ENCODE assay signal across 17 cellular contexts in genomic region chr16:9039208-9039607, GRCh38. TPM values are rescaled to one million over a fixed set of nuclear protein-coding genes. Genes with fewer than 3 reads are reported as not detected.
A peak's percentile ranks its signal among the peaks of the same experiment; 100 is the strongest.
DNase-seq lines count a peak whose midpoint lies in the region; ATAC-seq and TF ChIP-seq lines count a peak whose summit lies in the region.
"Had no signal": no experiment of that assay in that cellular context is flagged by ENCODE, and none has a peak within 500 bp of the region (broad histone marks: within the 10 kb centered on the region; RNA-seq: fewer than 3 reads in every experiment).

No MANE protein-coding gene starts in this region.

- H3K4me1 ChIP-seq in liver (ENCODE audit: control insufficient read depth in 4 of 4, insufficient read depth in 4 of 4, low read length in 3 of 4) = no peaks in the 10 kb centered on the region
- H3K4me1 ChIP-seq: ascending aorta, Caco-2 had no signal

- TF ChIP-seq CTCF in brain microvascular endothelial cell (IDR thresholded peaks at IDR 0.05; ENCODE audit: low read depth, low read length, missing control alignments) (no peak), liver (IDR thresholded peaks at IDR 0.05; ENCODE audit: low read depth, low read length, missing input control) (no peak)

- in situ Hi-C loops in brain microvascular endothelial cell (cut with HindIII; ENCODE audit: low pct_ligation_motif_present, low sequenced_read_pairs) = no loop called here

- no peak overlapping the region for H3K4me3 Mint-ChIP-seq in activated CD4-positive, alpha-beta T cell treated with anti-CD3 and anti-CD28 coated beads for 36 hours
- H3K4me3 Mint-ChIP-seq: endodermal cell, mesothelial cell of epicardium had no signal

- H3K27ac Mint-ChIP-seq in activated CD4-positive, alpha-beta T cell treated with anti-CD3 and anti-CD28 coated beads for 36 hours = no peak overlapping the region
- H3K27ac Mint-ChIP-seq: endodermal cell, mesothelial cell of epicardium had no signal

- H3K27me3 ChIP-seq in brain microvascular endothelial cell (replicated peaks) (no peaks in the 10 kb centered on the region), liver (ENCODE audit: control insufficient read depth in 4 of 4, insufficient read depth in 4 of 4, low read length in 3 of 4) (no peaks in the 10 kb centered on the region)
- H3K27me3 ChIP-seq: ascending aorta, SJCRH30 had no signal

- TF ChIP-seq RAD21 in liver (IDR thresholded peaks at IDR 0.05) = no peak

- H3K9me3 ChIP-seq in liver (ENCODE audit: control insufficient read depth in 4 of 4, low read length in 3 of 4) = no peaks in the 10 kb centered on the region
- H3K9me3 ChIP-seq: ascending aorta, Caco-2, SJCRH30 had no signal

- DNase-seq in activated CD4-positive, alpha-beta T cell treated with anti-CD3 and anti-CD28 coated beads for 36 hours = peak; percentile 31
- no peak for DNase-seq in activated CD4-positive, alpha-beta T cell treated with anti-CD3 and anti-CD28 coated beads, Interleukin-2, amount 50 U/mL, for 48 hours
- DNase-seq in NCI-H226 (peak; percentile 33), brain microvascular endothelial cell (peak; percentile 21), hepatic stellate cell (ENCODE audit: low spot score) (no peak)
- DNase-seq: ACHN; activated T-cell treated with anti-CD3 and anti-CD28 coated beads, Interleukin-2, amount 50 U/mL, for 48 hours; endodermal cell; hypothalamus; NCI-H524 treated with DMSO at 0.1 percent for 48 hours; SJCRH30 had no signal

- no peaks in the 10 kb centered on the region for H3K36me3 Mint-ChIP-seq in activated CD4-positive, alpha-beta T cell treated with anti-CD3 and anti-CD28 coated beads for 36 hours (ENCODE audit: low read depth)
- H3K36me3 Mint-ChIP-seq: mesothelial cell of epicardium had no signal

- intact Hi-C loops in activated CD4-positive, alpha-beta T cell treated with anti-CD3 and anti-CD28 coated beads for 36 hours (cut with DNase I, micrococcal nuclease) = no loop called here

- no peak overlapping the region for H3K9ac ChIP-seq in liver (ENCODE audit: low read depth in 1 of 2, low read length in 2 of 2)

- peaks cover 6% of the 10 kb centered on the region for H3K4me1 Mint-ChIP-seq in activated CD4-positive, alpha-beta T cell treated with anti-CD3 and anti-CD28 coated beads for 36 hours
- H3K4me1 Mint-ChIP-seq: endodermal cell, mesothelial cell of epicardium had no signal

- no peak overlapping the region for H3K4me3 ChIP-seq in brain microvascular endothelial cell (ENCODE audit: low read depth, low read length)
- H3K4me3 ChIP-seq in liver (ENCODE audit: low read depth in 1 of 3, low read length in 3 of 3) = no peak overlapping the region
- H3K4me3 ChIP-seq: ascending aorta, SJCRH30 had no signal

- no peaks in the 10 kb centered on the region for H3K27me3 Mint-ChIP-seq in activated CD4-positive, alpha-beta T cell treated with anti-CD3 and anti-CD28 coated beads for 36 hours

- 70% methylated on average over 4 of the region's 4 CpGs for WGBS in liver

- no peak for ATAC-seq in activated CD4-positive, alpha-beta T cell treated with anti-CD3 and anti-CD28 coated beads for 36 hours
- no peak for ATAC-seq in HG02798 (IDR thresholded peaks at IDR 0.05; ENCODE audit: poor library complexity, unreplicated experiment)
- ATAC-seq in HG03097 (IDR thresholded peaks at IDR 0.05; ENCODE audit: low FRiP score, unreplicated experiment) = no peak

- H3K36me3 ChIP-seq in brain microvascular endothelial cell (replicated peaks) = no peaks in the 10 kb centered on the region
- H3K36me3 ChIP-seq in liver (ENCODE audit: control insufficient read depth in 4 of 4, insufficient read depth in 3 of 4, low read depth in 1 of 4, low read length in 3 of 4) = no peaks in the 10 kb centered on the region
- H3K36me3 ChIP-seq: ascending aorta, SJCRH30 had no signal

- peaks cover 2% of the 10 kb centered on the region for H3K9me3 Mint-ChIP-seq in activated CD4-positive, alpha-beta T cell treated with anti-CD3 and anti-CD28 coated beads for 36 hours (ENCODE audit: low read depth)
- H3K9me3 Mint-ChIP-seq: mesothelial cell of epicardium had no signal

- CTCF ChIA-PET in activated CD4-positive, alpha-beta T cell treated with anti-CD3 and anti-CD28 coated beads for 36 hours (lab: Charles Lee) = interaction anchor here (1.3 kb wide), 1 partner anchor 10 kb away, joined by 3 read pairs; no protein-coding TSS in a partner anchor

- POLR2A ChIA-PET in activated CD4-positive, alpha-beta T cell treated with anti-CD3 and anti-CD28 coated beads for 36 hours (lab: Charles Lee) = no interaction called here

- no peak overlapping the region for H3K27ac ChIP-seq in brain microvascular endothelial cell
- no peak overlapping the region for H3K27ac ChIP-seq in liver (ENCODE audit: low read depth in 1 of 2, low read length in 2 of 2)
- H3K27ac ChIP-seq: ascending aorta, SJCRH30 had no signal

TF ChIP-seq in liver, 16 proteins besides CTCF, POLR2A, EP300 and RAD21:
- TF ChIP-seq HNF4G (IDR thresholded peaks at IDR 0.05) (no peak), REST (IDR thresholded peaks at IDR 0.05) (peak; percentile 97)

RNA-seq across cellular contexts. Expression of gene HAPSTR1, which starts 52.2 kb away (rescaled TPM):
- 10 to 100 TPM; 42.4 to 51.4 TPM for total RNA-seq in activated CD4-positive, alpha-beta T cell treated with anti-CD3 and anti-CD28 coated beads for 36 hours
- total RNA-seq in liver = 10 to 100 TPM; 26.3 to 46.5 TPM
- polyA plus RNA-seq in liver = 1 to 10 TPM; 6.5 to 9.1 TPM

Comparison
In these comparisons a context has a peak if more than half of its experiments do, and no peak if none do; other contexts are left out.
1. DNase-seq: peak in activated CD4-positive, alpha-beta T cell treated with anti-CD3 and anti-CD28 coated beads for 36 hours (single experiment), NCI-H226 (single experiment) and brain microvascular endothelial cell (single experiment); none in activated CD4-positive, alpha-beta T cell treated with anti-CD3 and anti-CD28 coated beads, Interleukin-2, amount 50 U/mL, for 48 hours (0 of 2) and hepatic stellate cell (single experiment).